In the genomic region with DNA sequence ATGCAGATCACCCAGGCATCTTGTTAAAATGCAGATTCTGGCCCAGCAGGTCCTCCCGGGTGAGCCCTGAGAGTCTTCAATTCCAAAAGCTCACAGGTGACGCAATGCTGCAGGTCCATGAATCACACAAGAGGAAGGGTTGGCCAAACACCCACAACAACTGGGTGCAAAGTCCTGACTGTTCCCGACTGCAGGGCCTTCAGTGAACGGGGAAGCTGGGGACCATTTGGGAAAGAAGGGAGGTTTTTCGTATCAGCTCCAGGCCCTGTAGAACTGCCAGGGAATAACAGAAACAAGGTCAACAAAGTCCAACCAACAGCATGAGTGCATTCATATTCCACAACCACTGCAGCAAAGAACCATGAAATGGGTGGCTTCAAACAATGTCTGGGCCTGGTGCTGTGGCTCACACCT, we compare ENCODE assay signal across 1 cellular context.
TF ChIP-seq lines count a peak whose summit lies in the region.

No MANE protein-coding gene starts in this region.

TF ChIP-seq in HepG2, 621 proteins besides CTCF, POLR2A, EP300 and RAD21 (continued from another document):
- TF ChIP-seq FOXO1 (CRISPR knock-in tag; IDR thresholded peaks at IDR 0.05) (peak; percentile 76), ZNF335 (CRISPR knock-in tag; IDR thresholded peaks at IDR 0.05) (0 out of 2 replicates have a peak, but pooled peaks have one; percentile 30), FOXK1 (CRISPR knock-in tag; IDR thresholded peaks at IDR 0.05; ENCODE audit: borderline replicate concordance, low read depth) (peak; percentile 60; the same call in 1 of the 2 replicates), MED1 (CRISPR knock-in tag; IDR thresholded peaks at IDR 0.05) (peak; percentile 35; the same call in 1 of the 2 replicates), TEAD3 (CRISPR knock-in tag; optimal IDR thresholded peaks at IDR 0.05; ENCODE audit: borderline replicate concordance) (peak; percentile 56)
TF ChIP-seq in HepG2: peak in this region for 93; not testable (repeated sequence) for 528.
